In the genomic region with DNA sequence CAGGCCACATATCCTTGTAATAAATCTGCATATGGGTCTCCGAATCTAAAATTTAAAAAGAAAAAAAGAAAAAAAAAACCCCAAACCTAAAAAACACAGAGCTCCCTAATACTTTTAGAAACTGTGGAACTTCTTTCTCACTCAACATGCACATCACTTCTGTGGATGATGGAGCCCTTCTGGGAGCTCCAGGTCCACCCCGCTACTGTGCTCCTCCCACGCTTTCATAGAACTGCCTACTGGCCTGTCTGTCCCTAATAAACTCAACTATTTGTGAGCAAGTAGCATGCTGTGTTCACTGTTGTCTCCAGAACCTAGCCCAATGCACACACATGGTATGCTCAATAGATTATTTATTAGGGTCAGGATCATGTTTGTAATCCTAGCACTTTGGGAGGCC, we compare ENCODE assay signal across 35 cellular contexts.
"Had no signal": no experiment of that assay in that cellular context is flagged by ENCODE, and none has a peak within 500 bp of the region (broad histone marks: within the 10 kb centered on the region; RNA-seq: fewer than 3 reads in every experiment).

No MANE protein-coding gene starts in this region.

- H3K36me3 ChIP-seq: MG63 had no signal

- H3K4me3 ChIP-seq: MG63 had no signal

- H3K27me3 ChIP-seq: MG63 had no signal

- H3K9me3 ChIP-seq: MG63 had no signal

- DNase-seq: Karpas-422, Kasumi-1, MG63, MM.1S, MV-4-11, NCI-H1048, NCI-H1092, NCI-H1092 treated with DMSO at 0.1 percent for 48 hours, NCI-H1105, NCI-H1105 treated with DMSO at 0.1 percent for 48 hours, NCI-H1417, NCI-H1417 treated with DMSO at 0.1 percent for 48 hours, NCI-H1436, NCI-H1436 treated with DMSO at 0.1 percent for 48 hours, NCI-H146, NCI-H1694, NCI-H1694 treated with DMSO at 0.1 percent for 48 hours, NCI-H187, NCI-H187 treated with DMSO at 0.1 percent for 48 hours, NCI-H1930, NCI-H2029, NCI-H2029 treated with DMSO at 0.1 percent for 48 hours, NCI-H2081, NCI-H2081 treated with DMSO at 0.1 percent for 48 hours, NCI-H2107, NCI-H2171, NCI-H2171 treated with DMSO at 0.1 percent for 48 hours, NCI-H2227 treated with DMSO at 0.1 percent for 48 hours, NCI-H226, NCI-H345, NCI-H446, NCI-H446 treated with DMSO at 0.1 percent for 48 hours, NCI-H510A, NCI-H510A treated with DMSO at 0.1 percent for 48 hours, NCI-H524 had no signal
